Comparison of ENCODE assay signal across 2 cellular contexts in genomic region chr1:181141431-181141910, GRCh38.
TF ChIP-seq lines count a peak whose summit lies in the region.

No MANE protein-coding gene starts in this region.

TF ChIP-seq in IMR-90, 13 proteins besides CTCF, POLR2A, EP300 and RAD21:
- TF ChIP-seq USF2 (IDR thresholded peaks at IDR 0.05; ENCODE audit: low read depth, low read length) = no peak
- no peak for TF ChIP-seq SMC3 (IDR thresholded peaks at IDR 0.05; ENCODE audit: low read depth, low read length)
- 0 out of 2 replicates have a peak, but pooled peaks have one; percentile 19 for TF ChIP-seq MXI1 (IDR thresholded peaks at IDR 0.05; ENCODE audit: borderline replicate concordance, low read depth, low read length)
- no peak for TF ChIP-seq CHD1 (IDR thresholded peaks at IDR 0.05; ENCODE audit: low read depth, low read length)
- TF ChIP-seq CEBPB (IDR thresholded peaks at IDR 0.05; ENCODE audit: low read depth, low read length) = peak; percentile 48; the same call in 1 of the 2 replicates
- no peak for TF ChIP-seq RFX5 (IDR thresholded peaks at IDR 0.05; ENCODE audit: low read depth, low read length)
- peak; percentile 60; the same call in 1 of the 2 replicates for TF ChIP-seq FOS (IDR thresholded peaks at IDR 0.05; ENCODE audit: low read depth, low read length)
- peak; percentile 85 for TF ChIP-seq NFE2L2 (IDR thresholded peaks at IDR 0.05; ENCODE audit: low read depth, low read length)
- peak; percentile 27; the same call in 1 of the 2 replicates for TF ChIP-seq MAFK (IDR thresholded peaks at IDR 0.05; ENCODE audit: low read depth, low read length)
- TF ChIP-seq MAZ (IDR thresholded peaks at IDR 0.05; ENCODE audit: borderline replicate concordance, low read depth, low read length) = peak; percentile 45; the same call in 1 of the 2 replicates
- TF ChIP-seq RCOR1 (IDR thresholded peaks at IDR 0.05; ENCODE audit: insufficient replicate concordance, low read length) = no peak
- TF ChIP-seq BHLHE40 (IDR thresholded peaks at IDR 0.05; ENCODE audit: low read depth, low read length) = no peak
- TF ChIP-seq ELK1 (IDR thresholded peaks at IDR 0.05; ENCODE audit: borderline replicate concordance, low read depth, low read length) = no peak; the same call in 1 of the 2 replicates

TF ChIP-seq in endothelial cell of umbilical vein, 7 proteins besides CTCF, POLR2A, EP300 and RAD21:
- TF ChIP-seq EZH2 (IDR thresholded peaks at IDR 0.05; ENCODE audit: borderline replicate concordance, low read depth, low read length, severe bottlenecking) = no peak
- TF ChIP-seq GATA2 (IDR thresholded peaks at IDR 0.05; ENCODE audit: insufficient read depth, insufficient read length, low read depth, low read length) = no peak
- TF ChIP-seq JUN (IDR thresholded peaks at IDR 0.05; ENCODE audit: borderline replicate concordance, insufficient read depth, insufficient read length, low read depth) = peak; percentile 41
- TF ChIP-seq MAX (IDR thresholded peaks at IDR 0.05; ENCODE audit: insufficient read depth, insufficient read length) = no peak
